In genomic region chr1:205856433-205856832, GRCh38 we compare ENCODE assay signal across 9 cellular contexts. TPM values are rescaled to one million over a fixed set of nuclear protein-coding genes. Genes with fewer than 3 reads are reported as not detected.
"Had no signal": no experiment of that assay in that cellular context is flagged by ENCODE, and none has a peak within 500 bp of the region (broad histone marks: within the 10 kb centered on the region; RNA-seq: fewer than 3 reads in every experiment).

No MANE protein-coding gene starts in this region.

- H3K27ac ChIP-seq: HL-60, KMS-11 had no signal

- ATAC-seq: HepG2 had no signal

- FAIRE-seq: HepG2, HTR-8/SVneo had no signal

- H3K9ac ChIP-seq: KMS-11 had no signal

- DNase-seq: IMR-90, KBM-7, KG1 had no signal

- H3K4me2 ChIP-seq: KMS-11 had no signal

RNA-seq across cellular contexts. Expression of gene PM20D1, which starts 6.5 kb away (rescaled TPM):
- total RNA-seq: HepG2, HT-29, HT1080, IMR-90 had no signal
- polyA plus RNA-seq: HepG2, IMR-90 had no signal
